Comparison of ENCODE assay signal across 1 cellular context in genomic region chr1:201495447-201496295, GRCh38.
A peak's percentile ranks its signal among the peaks of the same experiment; 100 is the strongest.
TF ChIP-seq lines count a peak whose summit lies in the region.

No MANE protein-coding gene starts in this region.

TF ChIP-seq in HepG2, 621 proteins besides CTCF, POLR2A, EP300 and RAD21 (continued from another document and continues in another):
- no peak for TF ChIP-seq ZHX2 (IDR thresholded peaks at IDR 0.05; ENCODE audit: low read depth)
- no peak for TF ChIP-seq ZHX2 (CRISPR knock-in tag; IDR thresholded peaks at IDR 0.05; ENCODE audit: borderline replicate concordance)
- peak; percentile 26; the same call in 1 of the 2 replicates for TF ChIP-seq RFX1 (IDR thresholded peaks at IDR 0.05)
- TF ChIP-seq ZNF652 (CRISPR knock-in tag; IDR thresholded peaks at IDR 0.05; ENCODE audit: borderline replicate concordance, low read depth) = no peak
- 0 out of 2 replicates have a peak, but pooled peaks have one; percentile 45 for TF ChIP-seq MEIS2 (CRISPR knock-in tag; IDR thresholded peaks at IDR 0.05)
- no peak for TF ChIP-seq ZNF44 (CRISPR knock-in tag; IDR thresholded peaks at IDR 0.05)
- TF ChIP-seq ZBTB26 (CRISPR knock-in tag; IDR thresholded peaks at IDR 0.05; ENCODE audit: borderline replicate concordance) = no peak
- TF ChIP-seq ZNF687 (CRISPR knock-in tag; IDR thresholded peaks at IDR 0.05) = peak; percentile 86
- peak; percentile 25; the same call in 1 of the 2 replicates for TF ChIP-seq ZNF607 (CRISPR knock-in tag; IDR thresholded peaks at IDR 0.05; ENCODE audit: borderline replicate concordance)
- TF ChIP-seq ZNF549 (CRISPR knock-in tag; IDR thresholded peaks at IDR 0.05) = no peak
- TF ChIP-seq ZSCAN5A (CRISPR knock-in tag; IDR thresholded peaks at IDR 0.05; ENCODE audit: borderline replicate concordance) = 0 out of 2 replicates have a peak, but pooled peaks have one; percentile 24
- peak; percentile 54 for TF ChIP-seq FOXP4 (CRISPR knock-in tag; IDR thresholded peaks at IDR 0.05)
- TF ChIP-seq IKZF5 (CRISPR knock-in tag; IDR thresholded peaks at IDR 0.05) = 0 out of 2 replicates have a peak, but pooled peaks have one; percentile 26
- TF ChIP-seq ZBTB40 (IDR thresholded peaks at IDR 0.05) = no peak
- TF ChIP-seq ZBTB40 (CRISPR knock-in tag; IDR thresholded peaks at IDR 0.05) = no peak
- TF ChIP-seq ZNF382 (CRISPR knock-in tag; IDR thresholded peaks at IDR 0.05; ENCODE audit: borderline replicate concordance) = no peak
- 0 out of 2 replicates have a peak, but pooled peaks have one; percentile 29 for TF ChIP-seq ZNF552 (CRISPR knock-in tag; IDR thresholded peaks at IDR 0.05; ENCODE audit: borderline replicate concordance)
- no peak for TF ChIP-seq NFYC (CRISPR knock-in tag; IDR thresholded peaks at IDR 0.05)
- TF ChIP-seq NR2F6 (IDR thresholded peaks at IDR 0.05) = peak; percentile 20; the same call in 1 of the 2 replicates
- TF ChIP-seq NR2F6 (CRISPR knock-in tag; IDR thresholded peaks at IDR 0.05) = 0 out of 2 replicates have a peak, but pooled peaks have one; percentile 12
- TF ChIP-seq PHF21A (CRISPR knock-in tag; IDR thresholded peaks at IDR 0.05) = peak; percentile 77
- peak; percentile 35; the same call in 1 of the 2 replicates for TF ChIP-seq KDM5B (CRISPR knock-in tag; IDR thresholded peaks at IDR 0.05; ENCODE audit: borderline replicate concordance)
- peak; percentile 31; the same call in 1 of the 2 replicates for TF ChIP-seq RFX3 (CRISPR knock-in tag; IDR thresholded peaks at IDR 0.05)
- TF ChIP-seq PCBP2 (optimal IDR thresholded peaks at IDR 0.05; ENCODE audit: low read depth, low read length, poor library complexity, severe bottlenecking) = no peak
- peak; percentile 50; the same call in 1 of the 2 replicates for TF ChIP-seq ELF3 (CRISPR knock-in tag; IDR thresholded peaks at IDR 0.05)
- peak; percentile 30; the same call in 1 of the 2 replicates for TF ChIP-seq GATAD2A (CRISPR knock-in tag; IDR thresholded peaks at IDR 0.05)
- TF ChIP-seq KLF9 (CRISPR knock-in tag; IDR thresholded peaks at IDR 0.05; ENCODE audit: low read depth) = no peak
- no peak for TF ChIP-seq RORA (CRISPR knock-in tag; IDR thresholded peaks at IDR 0.05)
- TF ChIP-seq MAX (IDR thresholded peaks at IDR 0.05) = peak; percentile 40; the same call in 1 of the 2 replicates
